In genomic region chr2:201642579-201643215, GRCh38 we compare ENCODE assay signal across 8 cellular contexts. TPM values are rescaled to one million over a fixed set of nuclear protein-coding genes. Genes with fewer than 3 reads are reported as not detected.
A peak's percentile ranks its signal among the peaks of the same experiment; 100 is the strongest.
DNase-seq lines count a peak whose midpoint lies in the region; ATAC-seq and TF ChIP-seq lines count a peak whose summit lies in the region.

No MANE protein-coding gene starts in this region.

- no peaks in the 10 kb centered on the region for H3K27me3 ChIP-seq in ovary
- H3K27me3 ChIP-seq in thymus (ENCODE audit: control insufficient read depth, insufficient read depth), result no peaks in the 10 kb centered on the region

- ATAC-seq in activated naive CD4-positive, alpha-beta T cell treated with anti-CD3 and anti-CD28 coated beads, Interleukin-2, amount 50 U/mL, for 72 hours, result peak; percentile 77 to 88
- ATAC-seq in Right ventricle myocardium inferior, result peak; percentile 94

- H3K27ac Mint-ChIP-seq in activated naive CD4-positive, alpha-beta T cell treated with anti-CD3 and anti-CD28 coated beads, Interleukin-2, amount 50 U/mL, for 72 hours, result peak overlapping the region; percentile 89 to 92

- H3K4me1 ChIP-seq in ovary (ENCODE audit: insufficient read depth) (peaks cover 2% of the 10 kb centered on the region), thymus (ENCODE audit: control insufficient read depth, insufficient read depth, low read length) (peaks cover 4% of the 10 kb centered on the region)

- H3K9ac ChIP-seq in SK-N-MC (ENCODE audit: insufficient read length), result peak overlapping the region; percentile 76

- H3K27ac ChIP-seq in SK-N-MC (peak overlapping the region; percentile 74), ovary (peak overlapping the region; percentile 95 to 99), thymus (ENCODE audit: low read depth) (peak overlapping the region; percentile 84)

- WGBS in ovary, 3 donors, result 0 to 1% (median 0%) methylated on average over 47 to 56 of the region's 56 CpGs
- WGBS in thymus, result under 1% methylated on average over 56 of the region's 56 CpGs

- no peak for TF ChIP-seq EP300 in ovary (IDR thresholded peaks at IDR 0.05)

- H3K9me3 Mint-ChIP-seq in activated naive CD4-positive, alpha-beta T cell treated with anti-CD3 and anti-CD28 coated beads, Interleukin-2, amount 50 U/mL, for 72 hours, result no peaks in the 10 kb centered on the region

- H3K9me3 ChIP-seq in SK-N-MC (ENCODE audit: low read depth, low read length) (no peaks in the 10 kb centered on the region), ovary (no peaks in the 10 kb centered on the region), thymus (ENCODE audit: control insufficient read depth) (no peaks in the 10 kb centered on the region)

- DNase-seq in ELR (ENCODE audit: low read depth) (peak; percentile 86), GOT3 (lab: John Stamatoyannopoulos, UW) (peak; percentile 63), LHCN-M2 (ENCODE audit: low read depth) (peak; percentile 76), SK-N-MC (ENCODE audit: low read depth, low spot score) (no peak), Right ventricle myocardium inferior (ENCODE audit: missing footprints) (peak; percentile 92), ovary (peak; percentile 85 to 92 (median 89))
- DNase-seq in activated naive CD4-positive, alpha-beta T cell treated with anti-CD3 and anti-CD28 coated beads, Interleukin-2, amount 50 U/mL, for 72 hours (ENCODE audit: low spot score in 2 of 2), result peak; percentile 89 to 90

- no peak for TF ChIP-seq CTCF in ovary (IDR thresholded peaks at IDR 0.05)

- H3K36me3 ChIP-seq in SK-N-MC (ENCODE audit: insufficient read depth, low read length), result peaks cover 15% of the 10 kb centered on the region
- no peaks in the 10 kb centered on the region for H3K36me3 ChIP-seq in ovary
- peaks cover 3% of the 10 kb centered on the region for H3K36me3 ChIP-seq in thymus (ENCODE audit: control insufficient read depth, insufficient read depth)

- intact Hi-C loops in Right ventricle myocardium inferior (cut with DNase I) (loop anchor here (10.0 kb wide), 2 partner anchors 188 to 408 kb away; partner anchors contain the start of genes STRADB and TRAK2), ovary (cut with DNase I) (no loop called here)

- TF ChIP-seq POLR2A in ovary (IDR thresholded peaks at IDR 0.05), result peak; percentile 94

- peaks cover 7% of the 10 kb centered on the region in 2 donors for H3K36me3 Mint-ChIP-seq in activated naive CD4-positive, alpha-beta T cell treated with anti-CD3 and anti-CD28 coated beads, Interleukin-2, amount 50 U/mL, for 72 hours

- H3K4me3 ChIP-seq in SK-N-MC, result peak overlapping the region; percentile 80
- H3K4me3 ChIP-seq in ovary, result peak overlapping the region; percentile 56
- peak overlapping the region; percentile 95 for H3K4me3 ChIP-seq in thymus (ENCODE audit: low read length)

RNA-seq across cellular contexts. Expression of gene TMEM237, which starts 0.6 kb away (rescaled TPM):
- total RNA-seq in LHCN-M2 (2014; rRNA removed) (92.9 and 102 TPM in 2 replicates), Right ventricle myocardium inferior (14.6 TPM), ovary (10 to 100 TPM; 12.8 to 28.5 (median 24.8) TPM)
- polyA plus RNA-seq in LHCN-M2 (2012), result 25.3 TPM
- 10 to 100 TPM; 12.6 to 24.5 TPM for total RNA-seq in activated naive CD4-positive, alpha-beta T cell treated with anti-CD3 and anti-CD28 coated beads, Interleukin-2, amount 50 U/mL, for 72 hours
- polyA plus RNA-seq in ovary (10 to 100 TPM; 13.3 to 27.7 TPM), thymus (21.1 TPM)

RNA-seq across cellular contexts. Expression of gene MPP4, which starts 55.7 kb away (rescaled TPM):
- total RNA-seq in LHCN-M2 (2014; rRNA removed), result 111 and 140 TPM in 2 replicates
- polyA plus RNA-seq in LHCN-M2 (2012), result 12.7 TPM
- not detected for total RNA-seq in activated naive CD4-positive, alpha-beta T cell treated with anti-CD3 and anti-CD28 coated beads, Interleukin-2, amount 50 U/mL, for 72 hours
- not detected for total RNA-seq in Right ventricle myocardium inferior
- under 1 TPM in 3 of 7 donors, not detected in 4; 0.10 to 0.36 (median 0.35) TPM for total RNA-seq in ovary
- polyA plus RNA-seq in ovary, result under 1 TPM in 1 of 2 donors, not detected in 1; 0.04 TPM
- 0.16 TPM for polyA plus RNA-seq in thymus

Comparison
In these comparisons a context has a peak if more than half of its experiments do, and no peak if none do; other contexts are left out.
1. RNA of gene MPP4, which starts 55.7 kb away (total RNA-seq): 111 to 140 TPM in LHCN-M2; 0.10 to 0.36 TPM in ovary, not detected in Right ventricle myocardium inferior (single experiment) and not detected in activated naive CD4-positive, alpha-beta T cell treated with anti-CD3 and anti-CD28 coated beads, Interleukin-2, amount 50 U/mL, for 72 hours; every median in the first group is over 10 times any median in the second.
2. Peak in every context shown above with its lines, with median percentiles within 50 percentile points of each other: H3K27ac ChIP-seq and H3K4me3 ChIP-seq.